Comparison of ENCODE assay signal across 17 cellular contexts in genomic region chr10:38118072-38118807, GRCh38. TPM values are rescaled to one million over a fixed set of nuclear protein-coding genes. Genes with fewer than 3 reads are reported as not detected.
DNase-seq lines count a peak whose midpoint lies in the region; ATAC-seq, FAIRE-seq and TF ChIP-seq lines count a peak whose summit lies in the region.
"Had no signal": no experiment of that assay in that cellular context is flagged by ENCODE, and none has a peak within 500 bp of the region (broad histone marks: within the 10 kb centered on the region; RNA-seq: fewer than 3 reads in every experiment).

No MANE protein-coding gene starts in this region.

- H3K4me1 ChIP-seq in foreskin keratinocyte, result no peaks in the 10 kb centered on the region
- H3K4me1 ChIP-seq: right atrium auricular region, stomach had no signal

- FAIRE-seq in H54 (lab: Jason Lieb, UNC), result peak; percentile 82
- FAIRE-seq: frontal cortex had no signal

- TF ChIP-seq CTCF in astrocyte of the spinal cord (IDR thresholded peaks at IDR 0.05; ENCODE audit: low read depth, low read length), result no peak
- TF ChIP-seq CTCF in foreskin keratinocyte (conservative IDR thresholded peaks at IDR 0.05), result no peak

- in situ Hi-C loops in ACHN (cut with HindIII; ENCODE audit: low pct_ligation_motif_present, low pct_unique_long_range_greater_than_20kb, low sequenced_read_pairs), result no loop called here
- in situ Hi-C loops in astrocyte of the spinal cord (cut with HindIII; ENCODE audit: low sequenced_read_pairs), result no loop called here

- ATAC-seq in foreskin keratinocyte (no peak), HG02623 (IDR thresholded peaks at IDR 0.05; ENCODE audit: unreplicated experiment) (no peak), GM18868 (IDR thresholded peaks at IDR 0.05; ENCODE audit: unreplicated experiment) (no peak)
- ATAC-seq: T-cell had no signal

- peak; percentile 19 for DNase-seq in ACHN
- DNase-seq in H54 (ENCODE audit: insufficient read length, low spot score), result no peak
- peak; percentile 39 for DNase-seq in astrocyte of the spinal cord (ENCODE audit: low read depth, low spot score)
- peak; percentile 20 to 48 for DNase-seq in foreskin keratinocyte
- DNase-seq in epidermal melanocyte (ENCODE audit: insufficient read length, low spot score), result no peak
- no peak for DNase-seq in stimulated activated CD4-positive, alpha-beta T cell treated with anti-CD3 and anti-CD28 coated beads, Interleukin-4, amount 100 ng/mL, for 1 hour
- DNase-seq: activated CD4-positive, alpha-beta T cell treated with anti-CD3 and anti-CD28 coated beads for 48 hours; central memory CD4-positive, alpha-beta T cell; Kasumi-1; naive B cell; NCI-H2081 treated with DMSO at 0.1 percent for 48 hours; stomach; T-cell had no signal

- H3K27ac ChIP-seq in foreskin keratinocyte, result no peak overlapping the region
- H3K27ac ChIP-seq: right atrium auricular region, stomach had no signal

- no peaks in the 10 kb centered on the region for H3K27me3 ChIP-seq in foreskin keratinocyte
- H3K27me3 ChIP-seq: right atrium auricular region, stomach had no signal

- H3K4me3 ChIP-seq in astrocyte of the spinal cord (ENCODE audit: low read depth, low read length), result no peak overlapping the region
- H3K4me3 ChIP-seq: right atrium auricular region, stomach had no signal

- TF ChIP-seq POLR2A in H54 (IDR thresholded peaks at IDR 0.05; ENCODE audit: low read depth, low read length), result no peak

RNA-seq across cellular contexts. Expression of gene ZNF37A, which starts 24.1 kb away (rescaled TPM):
- 10.1 and 11.1 TPM in 2 replicates for total RNA-seq in foreskin keratinocyte
- polyA plus RNA-seq in foreskin keratinocyte, result 2.7 and 3.3 TPM in 2 replicates

Comparison
In these comparisons a context has a peak if more than half of its experiments do, and no peak if none do; other contexts are left out.
1. DNase-seq: peak in ACHN (single experiment), astrocyte of the spinal cord (single experiment) and foreskin keratinocyte (2 of 2); none in H54 (single experiment), epidermal melanocyte (single experiment) and stimulated activated CD4-positive, alpha-beta T cell treated with anti-CD3 and anti-CD28 coated beads, Interleukin-4, amount 100 ng/mL, for 1 hour (single experiment).